ENCODE assay signal across 26 cellular contexts in genomic region chr3:189949580-189949979, GRCh38.
"Had no signal": no experiment of that assay in that cellular context is flagged by ENCODE, and none has a peak within 500 bp of the region (broad histone marks: within the 10 kb centered on the region; RNA-seq: fewer than 3 reads in every experiment).

No MANE protein-coding gene starts in this region.

- H3K4me1 Mint-ChIP-seq: neural crest cell had no signal

- H3K36me3 ChIP-seq: esophagus muscularis mucosa, lower lobe of right lung, neutrophil, tibial artery had no signal

- H3K9me3 Mint-ChIP-seq: memory B cell; natural killer cell treated with Interleukin-12 subunit alpha and Interleukin-12 subunit beta and Interleukin-15 and Interleukin-18, amount 100 ng/mL, for 72 hours; stimulated activated effector memory CD8-positive, alpha-beta T cell treated with anti-CD3 and anti-CD28 coated beads, Interleukin-12 subunit alpha, Interleukin-12 subunit beta, amount 100 ng/mL, for 72 hours; type B pancreatic cell had no signal

- ATAC-seq: left cardiac atrium; left ventricle myocardium superior; lower lobe of right lung; natural killer cell treated with Interleukin-12 subunit alpha and Interleukin-12 subunit beta and Interleukin-15 and Interleukin-18, amount 100 ng/mL, for 72 hours; sciatic nerve; stimulated activated effector memory CD8-positive, alpha-beta T cell treated with anti-CD3 and anti-CD28 coated beads, Interleukin-12 subunit alpha, Interleukin-12 subunit beta, amount 100 ng/mL, for 72 hours; stimulated activated naive CD8-positive, alpha-beta T cell treated with anti-CD3 and anti-CD28 coated beads, Interleukin-15, Interleukin-2, amounts not matched to agents 100 U/mL and 50 U/mL, for 24 hours had no signal

- H3K27ac ChIP-seq: dorsolateral prefrontal cortex, esophagus muscularis mucosa, hepatocyte, lower lobe of right lung, neutrophil, parathyroid adenoma, testis, tibial artery had no signal

- H3K4me3 Mint-ChIP-seq: memory B cell; natural killer cell treated with Interleukin-12 subunit alpha and Interleukin-12 subunit beta and Interleukin-15 and Interleukin-18, amount 100 ng/mL, for 72 hours; neural crest cell; stimulated activated effector memory CD8-positive, alpha-beta T cell treated with anti-CD3 and anti-CD28 coated beads, Interleukin-12 subunit alpha, Interleukin-12 subunit beta, amount 100 ng/mL, for 72 hours; type B pancreatic cell had no signal

- H3K36me3 Mint-ChIP-seq: memory B cell; natural killer cell treated with Interleukin-12 subunit alpha and Interleukin-12 subunit beta and Interleukin-15 and Interleukin-18, amount 100 ng/mL, for 72 hours; stimulated activated effector memory CD8-positive, alpha-beta T cell treated with anti-CD3 and anti-CD28 coated beads, Interleukin-12 subunit alpha, Interleukin-12 subunit beta, amount 100 ng/mL, for 72 hours; type B pancreatic cell had no signal

- H3K4me3 ChIP-seq: dorsolateral prefrontal cortex, esophagus muscularis mucosa, hepatocyte, lower lobe of right lung, smooth muscle cell, testis, tibial artery had no signal

- H3K4me1 ChIP-seq: esophagus muscularis mucosa, lower lobe of right lung, parathyroid adenoma, testis had no signal

- FAIRE-seq: colon, frontal cortex had no signal

- H3K27ac Mint-ChIP-seq: memory B cell; natural killer cell treated with Interleukin-12 subunit alpha and Interleukin-12 subunit beta and Interleukin-15 and Interleukin-18, amount 100 ng/mL, for 72 hours; progenitor cell of endocrine pancreas; stimulated activated effector memory CD8-positive, alpha-beta T cell treated with anti-CD3 and anti-CD28 coated beads, Interleukin-12 subunit alpha, Interleukin-12 subunit beta, amount 100 ng/mL, for 72 hours; type B pancreatic cell had no signal

- DNase-seq: dorsolateral prefrontal cortex; effector CD4-positive, alpha-beta T cell; left cardiac atrium; left ventricle myocardium superior; lower lobe of right lung; stimulated activated CD4-positive, alpha-beta T cell treated with anti-CD3 and anti-CD28 coated beads, Interleukin-12 subunit alpha, Interleukin-12 subunit beta, amount 100 ng/mL, for 4 hours; stimulated activated CD4-positive, alpha-beta T cell treated with anti-CD3 and anti-CD28 coated beads, Interleukin-1b, Interleukin-23, amount 100 ng/mL, for 48 hours; stimulated activated CD4-positive, alpha-beta T cell treated with anti-CD3 and anti-CD28 coated beads, Interleukin-4, amount 100 ng/mL, for 24 hours; stimulated activated naive CD8-positive, alpha-beta T cell treated with anti-CD3 and anti-CD28 coated beads, Interleukin-15, Interleukin-2, amounts not matched to agents 100 U/mL and 50 U/mL, for 24 hours; substantia nigra; testis; tibial artery had no signal

- H3K9me3 ChIP-seq: esophagus muscularis mucosa, lower lobe of right lung, neutrophil, testis, tibial artery had no signal

- H3K27me3 ChIP-seq: esophagus muscularis mucosa, hepatocyte, testis, tibial artery had no signal
